21 cellular contexts compared by ENCODE assay signal in the genomic region with DNA sequence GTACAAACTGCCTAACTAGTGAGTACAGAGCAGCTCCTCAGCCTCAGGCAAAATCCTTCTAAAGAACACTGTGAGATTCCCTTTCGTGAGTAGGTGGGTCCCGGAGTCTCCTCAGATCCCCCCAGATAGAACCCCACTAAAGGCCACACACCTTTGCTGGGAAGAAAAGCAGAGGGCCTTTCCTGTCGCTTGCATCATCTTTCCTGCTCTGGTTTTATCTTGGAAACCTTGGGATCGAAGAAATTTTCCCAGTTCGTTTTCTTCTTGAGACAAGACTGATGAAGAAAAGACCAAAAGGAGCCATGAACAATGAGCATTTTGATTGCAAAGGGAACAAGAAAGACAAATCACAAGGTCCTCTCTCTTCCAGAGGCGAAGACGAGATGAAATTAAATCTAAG.
"Had no signal": no experiment of that assay in that cellular context is flagged by ENCODE, and none has a peak within 500 bp of the region (broad histone marks: within the 10 kb centered on the region; RNA-seq: fewer than 3 reads in every experiment).

No MANE protein-coding gene starts in this region.

- DNase-seq: colonic mucosa; dermis blood vessel endothelial cell; effector CD4-positive, alpha-beta T cell; foreskin melanocyte; kidney glomerular epithelial cell; mammary epithelial cell; mucosa of descending colon; natural killer cell; psoas muscle; spleen; stimulated activated CD4-positive, alpha-beta T cell treated with anti-CD3 and anti-CD28 coated beads, Interleukin-15, amount 100 ng/mL, for 24 hours; stimulated activated CD4-positive, alpha-beta T cell treated with anti-CD3 and anti-CD28 coated beads, Interleukin-1b, Interleukin-23, amount 100 ng/mL, for 48 hours; stimulated activated CD4-positive, alpha-beta T cell treated with anti-CD3 and anti-CD28 coated beads, Interleukin-4, amount 100 ng/mL, for 24 hours; stimulated activated naive CD4-positive, alpha-beta T cell; stomach; uterus had no signal

- H3K27me3 Mint-ChIP-seq: type B pancreatic cell had no signal

- H3K4me3 ChIP-seq: colonic mucosa, hepatocyte, mucosa of descending colon, psoas muscle, spleen, stomach, uterus had no signal

- ATAC-seq: left lobe of liver, mucosa of descending colon, natural killer cell, psoas muscle, sciatic nerve had no signal

- H3K79me2 ChIP-seq: hepatocyte had no signal

- H3K4me2 ChIP-seq: hepatocyte had no signal

- H3K4me3 Mint-ChIP-seq: natural killer cell, type B pancreatic cell had no signal

- H3K36me3 ChIP-seq: colonic mucosa, uterus had no signal

- H3K4me1 ChIP-seq: colonic mucosa, psoas muscle, uterus had no signal

- H3K36me3 Mint-ChIP-seq: natural killer cell, type B pancreatic cell had no signal

- H3K27ac Mint-ChIP-seq: natural killer cell, type B pancreatic cell had no signal

- H3K27ac ChIP-seq: colonic mucosa, hepatocyte, neutrophil, psoas muscle, spleen, stomach, uterus had no signal

- H2AFZ ChIP-seq: hepatocyte had no signal

- H3K27me3 ChIP-seq: colonic mucosa, hepatocyte, neutrophil, spleen, stomach, uterus had no signal

- H3K9me3 ChIP-seq: colonic mucosa, mucosa of descending colon, neutrophil, psoas muscle, spleen, stomach, uterus had no signal

- H3K9me3 Mint-ChIP-seq: natural killer cell, type B pancreatic cell had no signal
